In the genomic region with DNA sequence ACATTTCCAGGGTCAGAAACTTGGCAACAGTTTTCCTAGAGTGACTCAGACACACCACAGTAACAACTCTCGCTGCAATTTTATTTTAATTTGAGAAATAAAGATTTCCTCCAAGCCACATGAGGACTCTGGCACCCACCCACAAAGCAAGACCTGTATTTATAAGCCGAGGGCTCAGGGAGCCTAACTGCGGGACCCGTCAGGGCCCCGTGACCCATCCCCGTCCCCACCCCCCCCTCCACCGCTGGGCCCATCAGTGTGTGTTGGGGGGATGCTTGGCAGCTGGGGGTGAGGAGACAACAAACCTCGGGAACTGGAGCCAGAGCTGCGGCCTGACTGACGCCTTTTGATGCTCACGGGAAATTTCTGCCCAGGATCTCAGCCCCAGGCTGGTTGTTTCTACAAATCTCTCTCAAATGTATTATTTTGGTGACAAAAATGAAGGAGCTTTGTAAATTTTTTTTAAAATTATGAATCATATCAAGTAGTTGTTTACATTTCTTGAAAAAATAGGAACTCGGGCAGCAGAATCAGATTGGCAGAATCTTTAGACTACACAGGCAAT, we compare ENCODE assay signal across 30 cellular contexts. TPM values are rescaled to one million over a fixed set of nuclear protein-coding genes. Genes with fewer than 3 reads are reported as not detected.
DNase-seq lines count a peak whose midpoint lies in the region; ATAC-seq and TF ChIP-seq lines count a peak whose summit lies in the region.
"Had no signal": no experiment of that assay in that cellular context is flagged by ENCODE, and none has a peak within 500 bp of the region (broad histone marks: within the 10 kb centered on the region; RNA-seq: fewer than 3 reads in every experiment).

No MANE protein-coding gene starts in this region.

- TF ChIP-seq CTCF in IMR-90 (conservative IDR thresholded peaks at IDR 0.05; ENCODE audit: low read depth, low read length) (no peak), nephron (IDR thresholded peaks at IDR 0.05; ENCODE audit: unreplicated experiment in 3 of 3) (no peak), tibial artery (IDR thresholded peaks at IDR 0.05) (no peak)

- no peak overlapping the region for H3K18ac ChIP-seq in IMR-90 (ENCODE audit: low read depth, low read length)

- H3K27ac ChIP-seq in IMR-90 (ENCODE audit: insufficient read depth, low read length) (no peak overlapping the region), tibial artery (peak overlapping the region; percentile 11 to 100)
- H3K27ac ChIP-seq: SJCRH30, testis had no signal

- no peak overlapping the region for H3K56ac ChIP-seq in IMR-90 (ENCODE audit: extremely low read depth, insufficient read depth, low read length)

- no peak overlapping the region for H3K4me3 ChIP-seq in IMR-90 (ENCODE audit: insufficient read depth, low read depth, low read length)
- H3K4me3 ChIP-seq in tibial artery: no peak overlapping the region
- H3K4me3 ChIP-seq: HAP-1, SJCRH30, testis had no signal

- H2BK20ac ChIP-seq in IMR-90 (ENCODE audit: low read depth, low read length): no peak overlapping the region

- H3K4me3 Mint-ChIP-seq in central memory CD8-positive, alpha-beta T cell: no peak overlapping the region
- H3K4me3 Mint-ChIP-seq in nephron (peak overlapping the region; percentile 39 to 85 (median 68)), T-helper 17 cell (no peak overlapping the region)
- H3K4me3 Mint-ChIP-seq: activated CD4-positive, alpha-beta memory T cell treated with anti-CD3 and anti-CD28 coated beads, Interleukin-2, amount 10 ng/mL, durations not matched to agents 7 days and 5 days; activated naive CD8-positive, alpha-beta T cell treated with anti-CD3 and anti-CD28 coated beads for 36 hours; memory B cell; stimulated activated effector memory CD8-positive, alpha-beta T cell treated with anti-CD3 and anti-CD28 coated beads, Interleukin-12 subunit alpha, Interleukin-12 subunit beta, amount 100 ng/mL, for 72 hours had no signal

- in situ Hi-C loops in IMR-90 (cut with MboI; ENCODE audit: low sequenced_read_pairs): no loop called here

- no peak overlapping the region for H3K14ac ChIP-seq in IMR-90 (replicated peaks; ENCODE audit: low read depth, low read length)

- no peak overlapping the region for H3K4ac ChIP-seq in IMR-90 (ENCODE audit: low read depth, low read length)

- no peak overlapping the region for H2BK5ac ChIP-seq in IMR-90 (ENCODE audit: low read depth, low read length, poor library complexity, severe bottlenecking)

- no peak overlapping the region for H2AK5ac ChIP-seq in IMR-90 (ENCODE audit: low read depth, low read length)

- H2BK120ac ChIP-seq in IMR-90 (ENCODE audit: low read depth, low read length): no peak overlapping the region

- H2AFZ ChIP-seq in IMR-90 (replicated peaks; ENCODE audit: low read length, poor library complexity): no peak overlapping the region

- POLR2A ChIA-PET in IMR-90 (lab: Charles Lee; ENCODE audit: unreplicated experiment): no interaction called here

- dilution Hi-C loops in IMR-90 (cut with HindIII; ENCODE audit: low sequenced_read_pairs, unreplicated experiment): no loop called here

- H3K9me3 Mint-ChIP-seq in central memory CD8-positive, alpha-beta T cell: no peaks in the 10 kb centered on the region
- H3K9me3 Mint-ChIP-seq in nephron: no peaks in the 10 kb centered on the region
- H3K9me3 Mint-ChIP-seq: activated CD4-positive, alpha-beta memory T cell treated with anti-CD3 and anti-CD28 coated beads, Interleukin-2, amount 10 ng/mL, durations not matched to agents 7 days and 5 days; activated naive CD8-positive, alpha-beta T cell treated with anti-CD3 and anti-CD28 coated beads for 36 hours; memory B cell; naive thymus-derived CD8-positive, alpha-beta T cell; stimulated activated effector memory CD8-positive, alpha-beta T cell treated with anti-CD3 and anti-CD28 coated beads, Interleukin-12 subunit alpha, Interleukin-12 subunit beta, amount 100 ng/mL, for 72 hours had no signal

- H4K91ac ChIP-seq in IMR-90 (ENCODE audit: insufficient read depth, low read depth, low read length): no peak overlapping the region

- no peak for TF ChIP-seq POLR2A in IMR-90 (IDR thresholded peaks at IDR 0.05; ENCODE audit: low read depth, low read length)

- H3K36me3 Mint-ChIP-seq in central memory CD8-positive, alpha-beta T cell (ENCODE audit: insufficient read depth): peaks cover 51% of the 10 kb centered on the region
- peaks cover 25% of the 10 kb centered on the region for H3K36me3 Mint-ChIP-seq in nephron (ENCODE audit: low read depth)
- peaks cover 10% of the 10 kb centered on the region for H3K36me3 Mint-ChIP-seq in T-helper 17 cell (ENCODE audit: low read depth)

- H3K4me1 Mint-ChIP-seq in central memory CD8-positive, alpha-beta T cell: peaks cover 14% of the 10 kb centered on the region
- peaks cover 12% of the 10 kb centered on the region for H3K4me1 Mint-ChIP-seq in nephron
- H3K4me1 Mint-ChIP-seq in T-helper 17 cell: peaks cover 4% of the 10 kb centered on the region
- H3K4me1 Mint-ChIP-seq: activated naive CD8-positive, alpha-beta T cell treated with anti-CD3 and anti-CD28 coated beads for 36 hours; stimulated activated effector memory CD8-positive, alpha-beta T cell treated with anti-CD3 and anti-CD28 coated beads, Interleukin-12 subunit alpha, Interleukin-12 subunit beta, amount 100 ng/mL, for 72 hours had no signal

- no peak for TF ChIP-seq RAD21 in IMR-90 (IDR thresholded peaks at IDR 0.05; ENCODE audit: low read length)

- no peak overlapping the region for H2AK9ac ChIP-seq in IMR-90 (replicated peaks; ENCODE audit: low read depth, low read length, poor library complexity)

- H3K79me1 ChIP-seq in IMR-90 (ENCODE audit: low read depth in 1 of 2, low read length in 2 of 2): peaks cover 0 to 13% of the 10 kb centered on the region in 2 experiments; a peak in 1 of 4 replicates

- CTCF ChIA-PET in IMR-90 (lab: Yijun Ruan, JAX): no interaction called here

- H3K27me3 Mint-ChIP-seq in central memory CD8-positive, alpha-beta T cell: no peaks in the 10 kb centered on the region
- H3K27me3 Mint-ChIP-seq in nephron (ENCODE audit: low read depth): peaks cover 38% of the 10 kb centered on the region
- H3K27me3 Mint-ChIP-seq in T-helper 17 cell: no peaks in the 10 kb centered on the region
- H3K27me3 Mint-ChIP-seq: memory B cell had no signal

- H4K5ac ChIP-seq in IMR-90 (ENCODE audit: low read depth, low read length): no peak overlapping the region

- no peak overlapping the region; the same call in 1 of the 2 replicates for H3K4me2 ChIP-seq in IMR-90 (ENCODE audit: low read depth, low read length)

- no peak overlapping the region for H2BK15ac ChIP-seq in IMR-90 (ENCODE audit: low read depth, low read length)

- no peak overlapping the region for H3K9ac ChIP-seq in IMR-90 (ENCODE audit: low read depth, low read length)

- ATAC-seq in IMR-90 (ENCODE audit: low read depth) (no peak), HG02610 (IDR thresholded peaks at IDR 0.05; ENCODE audit: unreplicated experiment) (no peak), GM18858 (IDR thresholded peaks at IDR 0.05; ENCODE audit: unreplicated experiment) (no peak), T-helper 17 cell (no peak)
- ATAC-seq in central memory CD8-positive, alpha-beta T cell (replicated peaks; ENCODE audit: extremely low read depth, poor library complexity, severe bottlenecking): no peak
- ATAC-seq: naive thymus-derived CD8-positive, alpha-beta T cell; right cardiac atrium; stimulated activated effector memory CD8-positive, alpha-beta T cell treated with anti-CD3 and anti-CD28 coated beads, Interleukin-12 subunit alpha, Interleukin-12 subunit beta, amount 100 ng/mL, for 72 hours had no signal

- no peaks in the 10 kb centered on the region for H3K27me3 ChIP-seq in IMR-90 (ENCODE audit: control insufficient read depth, insufficient read depth, low read length)
- H3K27me3 ChIP-seq in tibial artery: no peaks in the 10 kb centered on the region
- H3K27me3 ChIP-seq: SJCRH30, testis had no signal

- peak overlapping the region; percentile 29 for H3K27ac Mint-ChIP-seq in central memory CD8-positive, alpha-beta T cell (ENCODE audit: low read depth)
- peak overlapping the region in 2 of 3 experiments; percentile 65 to 68 for H3K27ac Mint-ChIP-seq in nephron
- H3K27ac Mint-ChIP-seq in T-helper 17 cell: no peak overlapping the region
- H3K27ac Mint-ChIP-seq: activated CD4-positive, alpha-beta memory T cell treated with anti-CD3 and anti-CD28 coated beads, Interleukin-2, amount 10 ng/mL, durations not matched to agents 7 days and 5 days; activated naive CD8-positive, alpha-beta T cell treated with anti-CD3 and anti-CD28 coated beads for 36 hours; memory B cell; stimulated activated effector memory CD8-positive, alpha-beta T cell treated with anti-CD3 and anti-CD28 coated beads, Interleukin-12 subunit alpha, Interleukin-12 subunit beta, amount 100 ng/mL, for 72 hours had no signal

- DNase-seq in IMR-90 (peak; percentile 7), tibial artery (peak in 1 of 2 donors; percentile 52), medulla oblongata (ENCODE audit: extremely low spot score) (no peak), T-helper 17 cell (no peak)
- DNase-seq in central memory CD8-positive, alpha-beta T cell (ENCODE audit: low spot score in 2 of 2): no peak
- DNase-seq: ACHN; activated CD4-positive, alpha-beta memory T cell treated with anti-CD3 and anti-CD28 coated beads, Interleukin-2, amount 10 ng/mL, durations not matched to agents 7 days and 5 days; activated CD4-positive, CD25-positive, alpha-beta regulatory T cell treated with anti-CD3 and anti-CD28 coated beads, Interleukin-2, amount 50 U/mL, for 72 hours; activated naive CD8-positive, alpha-beta T cell treated with anti-CD3 and anti-CD28 coated beads for 36 hours; BE2C; cerebellar nuclear complex; DMS153; KG1; naive thymus-derived CD8-positive, alpha-beta T cell; NCI-H1417 treated with DMSO at 0.1 percent for 48 hours; NCI-H2081 treated with DMSO at 0.1 percent for 48 hours; NCI-H345; NCI-H774; right cardiac atrium; SJCRH30; stimulated activated CD4-positive, alpha-beta T cell treated with anti-CD3 and anti-CD28 coated beads, Interleukin-4, amount 100 ng/mL, for 1 hour; T-helper 1 cell; testis had no signal

- no peak overlapping the region for H3K23ac ChIP-seq in IMR-90 (ENCODE audit: low read depth, low read length)

- no peak overlapping the region for H4K8ac ChIP-seq in IMR-90 (ENCODE audit: low read depth in 2 of 2, low read length in 2 of 2)

- H4K20me1 ChIP-seq in IMR-90 (ENCODE audit: insufficient read depth, low read length): no peaks in the 10 kb centered on the region; the same call in 1 of the 2 replicates

- BruUV-seq in IMR-90 (replicated peaks; lab: Mats Ljungman, UMichigan): no TSS peak

- no CpG with 5 or more reads among the region's 12 CpGs for WGBS in IMR-90 (ENCODE audit: extremely low coverage in 2 of 2, insufficient read length in 1 of 2), 2 experiments

- H3K4me1 ChIP-seq in IMR-90 (ENCODE audit: control insufficient read depth, insufficient read depth, low read length): peaks cover 13% of the 10 kb centered on the region
- H3K4me1 ChIP-seq in tibial artery: peaks cover 0 to 41% (median 23%) of the 10 kb centered on the region in 4 donors
- H3K4me1 ChIP-seq: BE2C, HAP-1, SJCRH30 had no signal

- H3K36me3 ChIP-seq in IMR-90 (ENCODE audit: control insufficient read depth, insufficient read depth, low read length) (no peaks in the 10 kb centered on the region), tibial artery (peaks cover 0 to 18% (median 0%) of the 10 kb centered on the region in 3 donors)
- H3K36me3 ChIP-seq: BE2C had no signal

- H3K9me1 ChIP-seq in IMR-90 (ENCODE audit: insufficient read depth, low read length): no peaks in the 10 kb centered on the region; the same call in 1 of the 2 replicates

- H3K9me3 ChIP-seq in IMR-90 (ENCODE audit: control insufficient read depth, insufficient read depth, low read length) (no peaks in the 10 kb centered on the region), tibial artery (no peaks in the 10 kb centered on the region), T-helper 17 cell (ENCODE audit: control insufficient read depth, low read length, poor library complexity, severe bottlenecking) (no peaks in the 10 kb centered on the region)
- H3K9me3 ChIP-seq: BE2C, HAP-1, testis had no signal

- intact Hi-C loops in IMR-90 (cut with micrococcal nuclease): no loop called here
- intact Hi-C loops in tibial artery (cut with DNase I; ENCODE audit: low total_unique reads): no loop called here

RNA-seq across cellular contexts. Expression of a gene that starts 4.3 kb away (rescaled TPM):
- total RNA-seq in IMR-90 (2012; rRNA removed) (4.2 and 4.8 TPM in 2 replicates), T-helper 17 cell (not detected)
- 4.6 and 6.2 TPM in 2 replicates for polyA plus RNA-seq in IMR-90 (2012; rRNA removed)
- polyA plus RNA-seq in IMR-90 (2012; cell fraction: cytosol; rRNA removed): 3.8 and 6.7 TPM in 2 replicates
- 7.2 and 8.6 TPM in 2 replicates for polyA plus RNA-seq in IMR-90 (2012; cell fraction: nucleus; rRNA removed; ENCODE audit: low replicate concordance)
- total RNA-seq: activated CD4-positive, alpha-beta memory T cell treated with anti-CD3 and anti-CD28 coated beads, Interleukin-2, amount 10 ng/mL, durations not matched to agents 7 days and 5 days; HT-29; naive thymus-derived CD8-positive, alpha-beta T cell had no signal

Comparison
In these comparisons a context has a peak if more than half of its experiments do, and no peak if none do; other contexts are left out.
1. H3K4me3 Mint-ChIP-seq: peak in nephron (3 of 3); none in central memory CD8-positive, alpha-beta T cell (single experiment) and T-helper 17 cell (single experiment).